1 cellular context compared by ENCODE assay signal in genomic region chr3:87696276-87697013, GRCh38.
TF ChIP-seq lines count a peak whose summit lies in the region.

No MANE protein-coding gene starts in this region.

TF ChIP-seq in WTC11, 78 proteins besides CTCF, POLR2A, EP300 and RAD21 (continued from another document):
- TF ChIP-seq ZBTB43 (CRISPR knock-in tag; IDR thresholded peaks at IDR 0.05) (no peak), GABPB1 (CRISPR knock-in tag; IDR thresholded peaks at IDR 0.05) (no peak), ATF6 (CRISPR knock-in tag; IDR thresholded peaks at IDR 0.05) (no peak)
